In genomic region chr17:59669944-59670343, GRCh38 we compare ENCODE assay signal across 15 cellular contexts. TPM values are rescaled to one million over a fixed set of nuclear protein-coding genes. Genes with fewer than 3 reads are reported as not detected.
A peak's percentile ranks its signal among the peaks of the same experiment; 100 is the strongest.
DNase-seq lines count a peak whose midpoint lies in the region; ATAC-seq and TF ChIP-seq lines count a peak whose summit lies in the region.
"Had no signal": no experiment of that assay in that cellular context is flagged by ENCODE, and none has a peak within 500 bp of the region (broad histone marks: within the 10 kb centered on the region; RNA-seq: fewer than 3 reads in every experiment).

No MANE protein-coding gene starts in this region.

- H4K20me1 ChIP-seq in hepatocyte (ENCODE audit: insufficient read depth, poor library complexity, severe bottlenecking) = peaks cover 14% of the 10 kb centered on the region

- no peak overlapping the region for H3K4me3 Mint-ChIP-seq in activated naive CD4-positive, alpha-beta T cell treated with anti-CD3 and anti-CD28 coated beads, Interleukin-2, amount 50 U/mL, for 24 hours
- no peak overlapping the region for H3K4me3 Mint-ChIP-seq in T-helper 17 cell
- H3K4me3 Mint-ChIP-seq: activated T-cell treated with anti-CD3 and anti-CD28 coated beads, Interleukin-2, amount 50 U/mL, for 4 hours had no signal

- no peak overlapping the region for H3K4me2 ChIP-seq in hepatocyte

- TF ChIP-seq POLR2A in transverse colon (IDR thresholded peaks at IDR 0.05) = no peak

- no peak overlapping the region for H2AFZ ChIP-seq in hepatocyte

- H3K27ac Mint-ChIP-seq in activated naive CD4-positive, alpha-beta T cell treated with anti-CD3 and anti-CD28 coated beads, Interleukin-2, amount 50 U/mL, for 24 hours = peak overlapping the region; percentile 73
- peak overlapping the region; percentile 61 for H3K27ac Mint-ChIP-seq in T-helper 17 cell

- peaks cover 33% of the 10 kb centered on the region for H3K4me1 Mint-ChIP-seq in activated naive CD4-positive, alpha-beta T cell treated with anti-CD3 and anti-CD28 coated beads, Interleukin-2, amount 50 U/mL, for 24 hours
- H3K4me1 Mint-ChIP-seq in T-helper 17 cell = peaks cover 9% of the 10 kb centered on the region

- peaks cover 45% of the 10 kb centered on the region for H3K79me2 ChIP-seq in hepatocyte

- H3K4me1 ChIP-seq in hepatocyte (ENCODE audit: insufficient read depth) (peaks cover 8% of the 10 kb centered on the region), transverse colon (peaks cover 7 to 90% (median 60%) of the 10 kb centered on the region in 4 donors)
- H3K4me1 ChIP-seq: breast epithelium had no signal

- intact Hi-C loops in transverse colon (cut with DNase I; ENCODE audit: low total_unique reads) = loop anchor here (10.0 kb wide), 1 partner anchor 1945 kb away; no protein-coding TSS in a partner anchor

- H3K4me3 ChIP-seq in hepatocyte (no peak overlapping the region), transverse colon (no peak overlapping the region)
- H3K4me3 ChIP-seq: breast epithelium, left lung had no signal

- H3K27me3 Mint-ChIP-seq in activated naive CD4-positive, alpha-beta T cell treated with anti-CD3 and anti-CD28 coated beads, Interleukin-2, amount 50 U/mL, for 24 hours = no peaks in the 10 kb centered on the region
- H3K27me3 Mint-ChIP-seq in T-helper 17 cell = no peaks in the 10 kb centered on the region

- H3K9me3 Mint-ChIP-seq in activated naive CD4-positive, alpha-beta T cell treated with anti-CD3 and anti-CD28 coated beads, Interleukin-2, amount 50 U/mL, for 24 hours = no peaks in the 10 kb centered on the region
- H3K9me3 Mint-ChIP-seq: activated T-cell treated with anti-CD3 and anti-CD28 coated beads, Interleukin-2, amount 50 U/mL, for 4 hours had no signal

- TF ChIP-seq EP300 in transverse colon (IDR thresholded peaks at IDR 0.05; ENCODE audit: low read depth) = no peak

- in situ Hi-C loops in transverse colon (cut with MboI; ENCODE audit: low pct_ligation_motif_present in 1 of 4, low pct_unique_long_range_greater_than_20kb in 1 of 4, low sequenced_read_pairs in 3 of 4) = no loop called here

- 100% methylated on average over 1 of the region's 1 CpG for WGBS in hepatocyte (ENCODE audit: low lambda C conversion rate, missing lambda C conversion rate)
- WGBS in transverse colon (ENCODE audit: low coverage in 1 of 2), 2 donors = 75 to 84% methylated on average over 1 of the region's 1 CpG

- H3K9me2 ChIP-seq in hepatocyte (replicated peaks; ENCODE audit: insufficient read depth) = no peaks in the 10 kb centered on the region

- ATAC-seq in T-helper 17 cell (no peak), HG02970 (IDR thresholded peaks at IDR 0.05; ENCODE audit: low FRiP score, unreplicated experiment) (no peak), GM18520 (IDR thresholded peaks at IDR 0.05; ENCODE audit: unreplicated experiment) (no peak), GM21390 (IDR thresholded peaks at IDR 0.05; ENCODE audit: unreplicated experiment) (no peak)
- ATAC-seq: activated T-cell treated with anti-CD3 and anti-CD28 coated beads, Interleukin-2, amount 50 U/mL, for 4 hours; left lung; Right ventricle myocardium inferior had no signal

- H3K36me3 Mint-ChIP-seq in activated naive CD4-positive, alpha-beta T cell treated with anti-CD3 and anti-CD28 coated beads, Interleukin-2, amount 50 U/mL, for 24 hours = peaks cover 7% of the 10 kb centered on the region
- peaks cover 6% of the 10 kb centered on the region for H3K36me3 Mint-ChIP-seq in T-helper 17 cell (ENCODE audit: low read depth)

- H3K36me3 ChIP-seq in hepatocyte (replicated peaks; ENCODE audit: insufficient read depth, low read depth) = peaks cover 11% of the 10 kb centered on the region
- peaks cover 0 to 44% (median 11%) of the 10 kb centered on the region in 4 donors for H3K36me3 ChIP-seq in transverse colon

- TF ChIP-seq CTCF in hepatocyte (IDR thresholded peaks at IDR 0.05; ENCODE audit: poor library complexity) = no peak
- no peak for TF ChIP-seq CTCF in transverse colon (IDR thresholded peaks at IDR 0.05)

- H3K27me3 ChIP-seq in hepatocyte (no peaks in the 10 kb centered on the region), transverse colon (no peaks in the 10 kb centered on the region)
- H3K27me3 ChIP-seq: breast epithelium, left lung had no signal

- peak overlapping the region; percentile 13 for H3K27ac ChIP-seq in hepatocyte
- peak overlapping the region; percentile 66 to 85 (median 70) for H3K27ac ChIP-seq in transverse colon
- H3K27ac ChIP-seq: breast epithelium had no signal

- no peaks in the 10 kb centered on the region for H3K9me3 ChIP-seq in T-helper 17 cell (ENCODE audit: control insufficient read depth, low read length, poor library complexity, severe bottlenecking)
- H3K9me3 ChIP-seq in hepatocyte (ENCODE audit: low read depth) = no peaks in the 10 kb centered on the region
- no peaks in the 10 kb centered on the region for H3K9me3 ChIP-seq in transverse colon
- H3K9me3 ChIP-seq: breast epithelium, left lung had no signal

- DNase-seq in activated naive CD4-positive, alpha-beta T cell treated with Interleukin-2 at 50 U/mL for 16 hours = no peak
- no peak for DNase-seq in T-helper 17 cell
- no peak for DNase-seq in hepatocyte (ENCODE audit: low spot score)
- no peak for DNase-seq in transverse colon
- DNase-seq: activated T-cell treated with anti-CD3 and anti-CD28 coated beads, Interleukin-2, amount 50 U/mL, for 4 hours; hippocampal formation; left lung; NCI-H1436; stimulated activated CD4-positive, alpha-beta T cell treated with anti-CD3 and anti-CD28 coated beads, Interleukin-15, amount 100 ng/mL, for 24 hours had no signal

RNA-seq across cellular contexts. Expression of gene PTRH2, which starts 37.3 kb away (rescaled TPM):
- total RNA-seq in T-helper 17 cell = 1 to 10 TPM; 6.9 to 9.0 TPM
- 15.7 and 21.9 TPM in 2 replicates for total RNA-seq in hepatocyte
- polyA plus RNA-seq in hepatocyte = 31.7 and 38.7 TPM in 2 replicates
- 10 to 100 TPM; 14.5 to 33.7 (median 20.0) TPM for total RNA-seq in transverse colon

RNA-seq across cellular contexts. Expression of gene VMP1, which starts 37.5 kb away (rescaled TPM):
- total RNA-seq in T-helper 17 cell (100 to 1,000 TPM; 132 to 159 TPM), hepatocyte (466 and 479 TPM in 2 replicates), transverse colon (100 to 1,000 TPM; 136 to 547 (median 339) TPM)
- 139 and 166 TPM in 2 replicates for polyA plus RNA-seq in hepatocyte

RNA-seq across cellular contexts. Expression of gene CLTC, which starts 50.2 kb away (rescaled TPM):
- 10 to 100 TPM; 87.7 to 89.3 TPM for total RNA-seq in T-helper 17 cell
- 342 and 356 TPM in 2 replicates for total RNA-seq in hepatocyte
- 90.6 and 98.5 TPM in 2 replicates for polyA plus RNA-seq in hepatocyte
- total RNA-seq in transverse colon = 100 to 1,000 TPM; 165 to 283 (median 242) TPM
